Comparison of ENCODE assay signal across 8 cellular contexts in genomic region chr16:53061701-53062159, GRCh38. TPM values are rescaled to one million over a fixed set of nuclear protein-coding genes. Genes with fewer than 3 reads are reported as not detected.
DNase-seq lines count a peak whose midpoint lies in the region; ATAC-seq and TF ChIP-seq lines count a peak whose summit lies in the region.

No MANE protein-coding gene starts in this region.

- H3K4me2 ChIP-seq in OCI-LY1 (ENCODE audit: low read length), result peak overlapping the region; percentile 57

- H3K4me3 ChIP-seq in OCI-LY1 (ENCODE audit: low read depth, low read length, poor library complexity, severe bottlenecking) (peak overlapping the region; percentile 24), heart left ventricle (no peak overlapping the region)

- H3K27ac ChIP-seq in OCI-LY1 (ENCODE audit: low read depth, low read length, poor library complexity, severe bottlenecking) (peak overlapping the region; percentile 83), heart left ventricle (peak overlapping the region in 7 of 12 donors; percentile 9 to 43 (median 23))

- no peak for TF ChIP-seq POLR2A in heart left ventricle (IDR thresholded peaks at IDR 0.05)

- H3K4me1 ChIP-seq in OCI-LY1 (ENCODE audit: insufficient read depth, low read length, severe bottlenecking) (peaks cover 61% of the 10 kb centered on the region), heart left ventricle (peaks cover 5 to 74% (median 45%) of the 10 kb centered on the region in 12 donors)

- POLR2A ChIA-PET in WTC11 (lab: Charles Lee), result no interaction called here

- TF ChIP-seq CTCF in OCI-LY1 (IDR thresholded peaks at IDR 0.05; ENCODE audit: low read length) (no peak), heart left ventricle (IDR thresholded peaks at IDR 0.05) (no peak), WTC11 (IDR thresholded peaks at IDR 0.05) (no peak)

- H3K9ac ChIP-seq in OCI-LY1 (ENCODE audit: low read length), result peak overlapping the region; percentile 19; the same call in 1 of the 2 replicates

- CTCF ChIA-PET in WTC11 (lab: Charles Lee), result no interaction called here

- no peaks in the 10 kb centered on the region for H3K9me3 ChIP-seq in OCI-LY1 (ENCODE audit: low read length)
- no peaks in the 10 kb centered on the region for H3K9me3 ChIP-seq in heart left ventricle

- H3F3A ChIP-seq in OCI-LY1 (ENCODE audit: insufficient read depth, low read length), result no peaks in the 10 kb centered on the region

- 39 to 66% (median 51%) methylated on average over 3 of the region's 3 CpGs for WGBS in heart left ventricle, 4 donors

- no peaks in the 10 kb centered on the region for H3K36me3 Mint-ChIP-seq in WTC11

- no peaks in the 10 kb centered on the region for H4K20me1 ChIP-seq in OCI-LY1 (ENCODE audit: insufficient read depth, low read length)

- no peaks in the 10 kb centered on the region for H3K9me3 Mint-ChIP-seq in WTC11

- H3K36me3 ChIP-seq in OCI-LY1 (ENCODE audit: insufficient read depth, low read length) (peaks cover 8% of the 10 kb centered on the region; the same call in 1 of the 2 replicates), heart left ventricle (no peaks in the 10 kb centered on the region)

- H3K27me3 Mint-ChIP-seq in WTC11 (ENCODE audit: low read depth), result no peaks in the 10 kb centered on the region

- no peaks in the 10 kb centered on the region for H3K9me2 ChIP-seq in OCI-LY1 (ENCODE audit: low read depth, low read length)

- ATAC-seq in HG02798 (IDR thresholded peaks at IDR 0.05; ENCODE audit: poor library complexity, unreplicated experiment) (peak; percentile 89), heart left ventricle (peak; percentile 19 to 69 (median 60)), WTC11 (no peak)

- H3K27me3 ChIP-seq in OCI-LY1 (ENCODE audit: insufficient read depth, low read length) (no peaks in the 10 kb centered on the region), heart left ventricle (no peaks in the 10 kb centered on the region)

- intact Hi-C loops in heart left ventricle (cut with DNase I) (no loop called here), posterior vena cava (cut with DNase I) (no loop called here)

- H3K27ac Mint-ChIP-seq in WTC11, result no peak overlapping the region

- peaks cover 23% of the 10 kb centered on the region for H3K79me2 ChIP-seq in OCI-LY1 (ENCODE audit: insufficient read depth, low read length)

- no peak overlapping the region for H2AFZ ChIP-seq in OCI-LY1 (ENCODE audit: low read length)

- H3K4me3 Mint-ChIP-seq in WTC11, result no peak overlapping the region

- peaks cover 27% of the 10 kb centered on the region for H3K4me1 Mint-ChIP-seq in WTC11

- DNase-seq in activated T-cell treated with anti-CD3 and anti-CD28 coated beads for 24 hours (ENCODE audit: low read depth) (peak; percentile 4), activated T-cell treated with anti-CD3 and anti-CD28 coated beads for 4 hours (no peak), heart left ventricle (peak in 4 of 5 donors; percentile 49 to 67 (median 60)), ureter (ENCODE audit: low spot score) (peak; percentile 54), posterior vena cava (ENCODE audit: low spot score) (no peak), WTC11 (ENCODE audit: low spot score) (no peak)

TF ChIP-seq in WTC11, 78 proteins besides CTCF, POLR2A, EP300 and RAD21:
- TF ChIP-seq ZNF138 (CRISPR knock-in tag; conservative IDR thresholded peaks at IDR 0.05) (no peak), NR1H2 (CRISPR knock-in tag; IDR thresholded peaks at IDR 0.05) (no peak), SOX15 (CRISPR knock-in tag; IDR thresholded peaks at IDR 0.05) (no peak), FOXP4 (CRISPR knock-in tag; IDR thresholded peaks at IDR 0.05) (no peak), PREB (CRISPR knock-in tag; IDR thresholded peaks at IDR 0.05; ENCODE audit: borderline replicate concordance) (no peak), NFYB (CRISPR knock-in tag; conservative IDR thresholded peaks at IDR 0.05; ENCODE audit: low read depth) (no peak), USF2 (CRISPR knock-in tag; IDR thresholded peaks at IDR 0.05) (no peak), ETV6 (CRISPR knock-in tag; IDR thresholded peaks at IDR 0.05) (no peak), ZMAT4 (CRISPR knock-in tag; IDR thresholded peaks at IDR 0.05) (no peak), ATF1 (CRISPR knock-in tag; IDR thresholded peaks at IDR 0.05) (no peak), ZNF317 (CRISPR knock-in tag; IDR thresholded peaks at IDR 0.05; ENCODE audit: borderline replicate concordance, low read depth) (no peak), GTF2I (CRISPR knock-in tag; conservative IDR thresholded peaks at IDR 0.05) (no peak), MXD4 (CRISPR knock-in tag; IDR thresholded peaks at IDR 0.05; ENCODE audit: borderline replicate concordance) (no peak), E2F4 (CRISPR knock-in tag; IDR thresholded peaks at IDR 0.05; ENCODE audit: borderline replicate concordance, low read depth) (no peak), ZBTB21 (CRISPR knock-in tag; IDR thresholded peaks at IDR 0.05; ENCODE audit: borderline replicate concordance) (no peak), ZBTB43 (CRISPR knock-in tag; IDR thresholded peaks at IDR 0.05) (no peak), TCF7 (CRISPR knock-in tag; IDR thresholded peaks at IDR 0.05; ENCODE audit: low read depth) (no peak), ATF3 (CRISPR knock-in tag; conservative IDR thresholded peaks at IDR 0.05) (no peak)

RNA-seq across cellular contexts. Expression of gene CHD9, which starts 6.9 kb away (rescaled TPM):
- 10 to 100 TPM; 37.9 to 56.2 (median 44.1) TPM for total RNA-seq in heart left ventricle
- 10 to 100 TPM; 11.8 to 13.1 TPM for polyA plus RNA-seq in heart left ventricle
- total RNA-seq in ureter, result 135 TPM
- total RNA-seq in posterior vena cava, result 10 to 100 TPM; 84.7 to 90.4 TPM
- 29.8 to 34.3 TPM (median 31.3 TPM) in 3 replicates for total RNA-seq in WTC11 (2021)

RNA-seq across cellular contexts. Expression of gene CHD9NB, which starts 9.0 kb away (rescaled TPM):
- total RNA-seq in heart left ventricle (1 to 10 TPM in 1 of 9 donors, under 1 TPM in 7, not detected in 1; 0.39 to 2.3 (median 0.65) TPM), ureter (2.2 TPM), posterior vena cava (1 to 10 TPM; 1.0 to 3.2 TPM), WTC11 (2021) (2.9 to 3.5 TPM (median 3.0 TPM) in 3 replicates)
- polyA plus RNA-seq in heart left ventricle, result under 1 TPM; 0.21 to 0.76 TPM

Comparison
In these comparisons a context has a peak if more than half of its experiments do, and no peak if none do; other contexts are left out.
1. DNase-seq: peak in activated T-cell treated with anti-CD3 and anti-CD28 coated beads for 24 hours (single experiment), heart left ventricle (4 of 5) and ureter (single experiment); none in activated T-cell treated with anti-CD3 and anti-CD28 coated beads for 4 hours (single experiment), posterior vena cava (single experiment) and WTC11 (single experiment).